Comparison of ENCODE assay signal across 8 cellular contexts in the genomic region with DNA sequence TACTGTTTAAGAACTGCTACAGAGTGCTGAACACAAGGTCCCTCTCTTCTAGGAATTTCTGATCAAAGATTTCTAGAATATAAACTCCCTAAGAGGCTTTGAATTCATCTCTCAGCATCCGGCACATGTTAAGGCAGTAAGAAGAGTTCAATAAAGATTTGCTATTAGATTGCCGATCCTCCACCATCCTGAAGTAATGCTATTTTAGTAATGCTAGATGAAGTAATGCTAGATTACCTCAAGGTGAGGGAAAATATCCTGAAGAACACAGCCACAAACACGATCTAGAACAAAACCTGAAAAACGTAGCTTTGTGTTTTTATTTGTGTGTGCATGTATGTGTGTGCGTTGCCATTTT. TPM values are rescaled to one million over a fixed set of nuclear protein-coding genes. Genes with fewer than 3 reads are reported as not detected.
DNase-seq lines count a peak whose midpoint lies in the region; ATAC-seq and TF ChIP-seq lines count a peak whose summit lies in the region.

No MANE protein-coding gene starts in this region.

- peaks cover 44% of the 10 kb centered on the region for H3K36me3 Mint-ChIP-seq in dendritic cell treated with granulocyte-macrophage colony-stimulating factor and Interleukin-4, amounts not matched to agents 40 ng/mL and 50 ng/mL, for 4 days (ENCODE audit: low read depth)
- peaks cover 26% of the 10 kb centered on the region for H3K36me3 Mint-ChIP-seq in natural killer cell

- H3K27me3 ChIP-seq in BJ (ENCODE audit: control insufficient read depth, insufficient read depth, low read length) (no peaks in the 10 kb centered on the region), MG63 (no peaks in the 10 kb centered on the region)

- CTCF ChIA-PET in BJ (lab: Yijun Ruan, JAX), result interaction anchor here (1.1 to 2.0 kb wide), 2 partner anchors 9 to 13 kb away, joined by 3 to 4 read pairs; no protein-coding TSS in a partner anchor

- TF ChIP-seq CTCF in BJ (IDR thresholded peaks at IDR 0.05; ENCODE audit: insufficient read depth, low read depth, low read length) (no peak), natural killer cell (IDR thresholded peaks at IDR 0.05) (no peak)

- H3K27ac Mint-ChIP-seq in dendritic cell treated with granulocyte-macrophage colony-stimulating factor and Interleukin-4, amounts not matched to agents 40 ng/mL and 50 ng/mL, for 4 days, result peak overlapping the region; percentile 99
- peak overlapping the region; percentile 88 for H3K27ac Mint-ChIP-seq in natural killer cell

- peaks cover 7% of the 10 kb centered on the region for H3K36me3 ChIP-seq in BJ (ENCODE audit: control insufficient read depth, insufficient read depth, low read length)
- peaks cover 47% of the 10 kb centered on the region for H3K36me3 ChIP-seq in MG63

- H3K27me3 Mint-ChIP-seq in dendritic cell treated with granulocyte-macrophage colony-stimulating factor and Interleukin-4, amounts not matched to agents 40 ng/mL and 50 ng/mL, for 4 days, result no peaks in the 10 kb centered on the region
- no peaks in the 10 kb centered on the region for H3K27me3 Mint-ChIP-seq in natural killer cell (ENCODE audit: low read depth in 2 of 2)

- no peak for DNase-seq in BJ (ENCODE audit: low read depth)
- no peak for DNase-seq in MG63
- DNase-seq in natural killer cell, result no peak
- DNase-seq in DMS114 treated with DMSO at 0.1 percent for 48 hours (lab: John Stamatoyannopoulos, UW; ENCODE audit: unreplicated experiment), result no peak
- no peak for DNase-seq in hepatic stellate cell (ENCODE audit: low spot score)
- DNase-seq in iPS-NIHi11 (ENCODE audit: low spot score), result no peak

- ATAC-seq in natural killer cell (no peak), GM18870 (IDR thresholded peaks at IDR 0.05; ENCODE audit: unreplicated experiment) (no peak)

- H3K9me3 Mint-ChIP-seq in dendritic cell treated with granulocyte-macrophage colony-stimulating factor and Interleukin-4, amounts not matched to agents 40 ng/mL and 50 ng/mL, for 4 days, result no peaks in the 10 kb centered on the region
- H3K9me3 Mint-ChIP-seq in natural killer cell, result no peaks in the 10 kb centered on the region

- H3K4me1 Mint-ChIP-seq in dendritic cell treated with granulocyte-macrophage colony-stimulating factor and Interleukin-4, amounts not matched to agents 40 ng/mL and 50 ng/mL, for 4 days (ENCODE audit: low read depth), result peaks cover 66% of the 10 kb centered on the region
- H3K4me1 Mint-ChIP-seq in natural killer cell, result peaks cover 82 to 85% of the 10 kb centered on the region in 2 donors

- H3K4me3 Mint-ChIP-seq in dendritic cell treated with granulocyte-macrophage colony-stimulating factor and Interleukin-4, amounts not matched to agents 40 ng/mL and 50 ng/mL, for 4 days, result peak overlapping the region; percentile 89
- peak overlapping the region; percentile 94 for H3K4me3 Mint-ChIP-seq in natural killer cell

- POLR2A ChIA-PET in BJ (lab: Charles Lee), result interaction anchor here (1.1 kb wide), 1 partner anchor 9 kb away, joined by 4 read pairs; no protein-coding TSS in a partner anchor

- intact Hi-C loops in dendritic cell treated with granulocyte-macrophage colony-stimulating factor and Interleukin-4, amounts not matched to agents 40 ng/mL and 50 ng/mL, for 4 days (cut with micrococcal nuclease), result no loop called here
- intact Hi-C loops in natural killer cell (cut with micrococcal nuclease), result loop anchor here (5.0 kb wide), 2 partner anchors 191 to 331 kb away; partner anchors contain the start of gene TGIF1

- H3K4me3 ChIP-seq in BJ (ENCODE audit: low read depth, low read length), result peak overlapping the region; percentile 70
- H3K4me3 ChIP-seq in MG63, result peak overlapping the region; percentile 83

- no peaks in the 10 kb centered on the region for H3K9me3 ChIP-seq in MG63

RNA-seq across cellular contexts. Expression of gene MYL12B, which starts 0.9 kb away (rescaled TPM):
- polyA plus RNA-seq in BJ (2011; rRNA removed), result 778 and 1,016 TPM in 2 replicates
- polyA minus RNA-seq in BJ (2011; rRNA and poly(A)+ RNA removed), result 204 and 327 TPM in 2 replicates
- total RNA-seq in MG63 (2014; rRNA removed; shearing (Covaris generic); ENCODE audit: low replicate concordance), result 311 and 396 TPM in 2 replicates
- 100 to 1,000 TPM; 204 to 214 (median 210) TPM for total RNA-seq in natural killer cell

RNA-seq across cellular contexts. Expression of gene MYL12A, which starts 13.4 kb away (rescaled TPM):
- polyA plus RNA-seq in BJ (2011; rRNA removed), result 579 and 1,077 TPM in 2 replicates
- polyA minus RNA-seq in BJ (2011; rRNA and poly(A)+ RNA removed), result 231 and 424 TPM in 2 replicates
- total RNA-seq in MG63 (2014; rRNA removed; shearing (Covaris generic); ENCODE audit: low replicate concordance), result 750 and 1,020 TPM in 2 replicates
- 100 to 1,000 TPM; 532 to 652 (median 572) TPM for total RNA-seq in natural killer cell

RNA-seq across cellular contexts. Expression of gene MYOM1, which starts 41.2 kb away (rescaled TPM):
- polyA plus RNA-seq in BJ (2011; rRNA removed), result 0.26 and 0.48 TPM in 2 replicates
- polyA minus RNA-seq in BJ (2011; rRNA and poly(A)+ RNA removed), result 0.10 and 0.43 TPM in 2 replicates
- 0.03 and 0.05 TPM in 2 replicates for total RNA-seq in MG63 (2014; rRNA removed; shearing (Covaris generic); ENCODE audit: low replicate concordance)
- total RNA-seq in natural killer cell, result 1 to 10 TPM; 1.7 to 5.8 (median 3.0) TPM
